ENCODE assay signal across 17 cellular contexts in the genomic region with DNA sequence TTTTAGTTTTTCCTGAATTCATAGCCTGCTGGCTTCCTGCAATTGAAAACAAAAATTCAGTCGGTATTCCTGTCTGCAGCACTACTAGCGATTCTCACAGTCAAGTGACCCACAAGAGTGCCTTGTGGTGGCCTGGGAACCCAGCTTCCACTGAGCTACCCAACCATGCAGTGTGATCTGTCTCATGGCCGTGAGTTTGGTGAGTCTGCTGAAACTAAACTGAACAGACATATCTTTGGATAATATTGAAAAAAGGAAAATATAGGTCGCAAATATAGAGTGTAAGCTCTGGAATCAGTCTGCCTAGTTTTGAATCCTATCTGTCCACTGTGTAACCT. TPM values are rescaled to one million over a fixed set of nuclear protein-coding genes. Genes with fewer than 3 reads are reported as not detected.
DNase-seq lines count a peak whose midpoint lies in the region; ATAC-seq and TF ChIP-seq lines count a peak whose summit lies in the region.
"Had no signal": no experiment of that assay in that cellular context is flagged by ENCODE, and none has a peak within 500 bp of the region (broad histone marks: within the 10 kb centered on the region; RNA-seq: fewer than 3 reads in every experiment).

No MANE protein-coding gene starts in this region.

- no peak overlapping the region for H4K8ac ChIP-seq in H9 (replicated peaks; ENCODE audit: insufficient read length, low read depth, low read length)

- POLR2A ChIA-PET in activated CD8-positive, alpha-beta T cell treated with anti-CD3 and anti-CD28 coated beads for 36 hours (lab: Charles Lee) = no interaction called here
- POLR2A ChIA-PET in activated CD8-positive, alpha-beta T cell treated with anti-CD3 and anti-CD28 coated beads, Interleukin-2, amount 10 ng/mL, durations not matched to agents 7 days and 5 days (lab: Charles Lee) = no interaction called here

- H2BK15ac ChIP-seq in H9 (ENCODE audit: low read depth, low read length) = no peak overlapping the region

- no peak overlapping the region for H2BK120ac ChIP-seq in H9 (ENCODE audit: low read depth, low read length, poor library complexity, severe bottlenecking)

- in situ Hi-C loops in gastrocnemius medialis (cut with MboI; ENCODE audit: low sequenced_read_pairs in 4 of 4) = no loop called here

- H3K27me3 ChIP-seq in H9 (ENCODE audit: insufficient read depth, low read length) (no peaks in the 10 kb centered on the region), gastrocnemius medialis (no peaks in the 10 kb centered on the region), smooth muscle cell (ENCODE audit: low read depth) (no peaks in the 10 kb centered on the region)
- H3K27me3 ChIP-seq: MG63, pancreas had no signal

- no peak for TF ChIP-seq CTCF in activated CD8-positive, alpha-beta T cell treated with anti-CD3 and anti-CD28 coated beads for 36 hours (IDR thresholded peaks at IDR 0.05)
- no peak for TF ChIP-seq CTCF in H9 (conservative IDR thresholded peaks at IDR 0.05)
- TF ChIP-seq CTCF in gastrocnemius medialis (IDR thresholded peaks at IDR 0.05 in 4 of 5, conservative IDR thresholded peaks at IDR 0.05 in 1 of 5) = no peak
- TF ChIP-seq CTCF in smooth muscle cell (IDR thresholded peaks at IDR 0.05; ENCODE audit: borderline replicate concordance, insufficient read depth, poor library complexity, severe bottlenecking) = no peak

- H4K20me1 ChIP-seq in H9 (ENCODE audit: control insufficient read depth, insufficient read depth, insufficient read length) (no peaks in the 10 kb centered on the region), smooth muscle cell (ENCODE audit: low read depth) (no peaks in the 10 kb centered on the region)

- intact Hi-C loops in activated CD8-positive, alpha-beta T cell treated with anti-CD3 and anti-CD28 coated beads for 36 hours (cut with micrococcal nuclease) = no loop called here
- intact Hi-C loops in dendritic cell treated with granulocyte-macrophage colony-stimulating factor and Interleukin-4, amounts not matched to agents 40 ng/mL and 50 ng/mL, for 4 days (cut with micrococcal nuclease) = no loop called here
- intact Hi-C loops in gastrocnemius medialis (cut with DNase I; ENCODE audit: low total_unique reads) = no loop called here

- H3K9me3 Mint-ChIP-seq in activated CD8-positive, alpha-beta T cell treated with anti-CD3 and anti-CD28 coated beads for 36 hours = no peaks in the 10 kb centered on the region
- H3K9me3 Mint-ChIP-seq in activated CD8-positive, alpha-beta T cell treated with anti-CD3 and anti-CD28 coated beads, Interleukin-2, amount 10 ng/mL, durations not matched to agents 7 days and 5 days (ENCODE audit: insufficient read depth) = no peaks in the 10 kb centered on the region
- no peaks in the 10 kb centered on the region for H3K9me3 Mint-ChIP-seq in H9
- no peaks in the 10 kb centered on the region for H3K9me3 Mint-ChIP-seq in dendritic cell treated with granulocyte-macrophage colony-stimulating factor and Interleukin-4, amounts not matched to agents 40 ng/mL and 50 ng/mL, for 4 days
- H3K9me3 Mint-ChIP-seq: activated naive CD8-positive, alpha-beta T cell treated with anti-CD3 and anti-CD28 coated beads, Interleukin-2, amount 10 ng/mL, durations not matched to agents 7 days and 5 days had no signal

- TF ChIP-seq POLR2A in gastrocnemius medialis (IDR thresholded peaks at IDR 0.05) = no peak

- H2BK5ac ChIP-seq in H9 (ENCODE audit: insufficient read length, low read length) = no peak overlapping the region

- no peak overlapping the region for H3K4me3 ChIP-seq in gastrocnemius medialis
- no peak overlapping the region for H3K4me3 ChIP-seq in smooth muscle cell
- H3K4me3 ChIP-seq: MG63, pancreas had no signal

- H3K4me1 ChIP-seq in H9 (ENCODE audit: insufficient read depth, low read length) = no peaks in the 10 kb centered on the region
- H3K4me1 ChIP-seq in gastrocnemius medialis = no peaks in the 10 kb centered on the region
- H3K4me1 ChIP-seq in smooth muscle cell (ENCODE audit: low read depth) = no peaks in the 10 kb centered on the region
- H3K4me1 ChIP-seq: pancreas had no signal

- H2BK20ac ChIP-seq in H9 (ENCODE audit: low read depth, low read length, poor library complexity, severe bottlenecking) = no peak overlapping the region

- H3K4ac ChIP-seq in H9 (ENCODE audit: low read depth, low read length) = no peak overlapping the region

- H3K4me1 Mint-ChIP-seq in activated CD8-positive, alpha-beta T cell treated with anti-CD3 and anti-CD28 coated beads for 36 hours (ENCODE audit: low read depth) = peaks cover 2% of the 10 kb centered on the region
- peaks cover 7% of the 10 kb centered on the region for H3K4me1 Mint-ChIP-seq in activated CD8-positive, alpha-beta T cell treated with anti-CD3 and anti-CD28 coated beads, Interleukin-2, amount 10 ng/mL, durations not matched to agents 7 days and 5 days (ENCODE audit: low read depth)
- peaks cover 2% of the 10 kb centered on the region in 2 experiments; a peak in 1 of 4 replicates for H3K4me1 Mint-ChIP-seq in H9
- H3K4me1 Mint-ChIP-seq in dendritic cell treated with granulocyte-macrophage colony-stimulating factor and Interleukin-4, amounts not matched to agents 40 ng/mL and 50 ng/mL, for 4 days (ENCODE audit: low read depth) = peaks cover 7% of the 10 kb centered on the region

- H3K27me3 Mint-ChIP-seq in activated CD8-positive, alpha-beta T cell treated with anti-CD3 and anti-CD28 coated beads for 36 hours = no peaks in the 10 kb centered on the region
- no peaks in the 10 kb centered on the region for H3K27me3 Mint-ChIP-seq in activated CD8-positive, alpha-beta T cell treated with anti-CD3 and anti-CD28 coated beads, Interleukin-2, amount 10 ng/mL, durations not matched to agents 7 days and 5 days (ENCODE audit: low read depth)
- no peaks in the 10 kb centered on the region for H3K27me3 Mint-ChIP-seq in H9 (ENCODE audit: low read depth)
- H3K27me3 Mint-ChIP-seq in dendritic cell treated with granulocyte-macrophage colony-stimulating factor and Interleukin-4, amounts not matched to agents 40 ng/mL and 50 ng/mL, for 4 days = no peaks in the 10 kb centered on the region
- H3K27me3 Mint-ChIP-seq: activated naive CD8-positive, alpha-beta T cell treated with anti-CD3 and anti-CD28 coated beads, Interleukin-2, amount 10 ng/mL, durations not matched to agents 7 days and 5 days had no signal

- peak overlapping the region; percentile 52 for H3K4me3 Mint-ChIP-seq in activated CD8-positive, alpha-beta T cell treated with anti-CD3 and anti-CD28 coated beads for 36 hours
- no peak overlapping the region for H3K4me3 Mint-ChIP-seq in activated CD8-positive, alpha-beta T cell treated with anti-CD3 and anti-CD28 coated beads, Interleukin-2, amount 10 ng/mL, durations not matched to agents 7 days and 5 days
- H3K4me3 Mint-ChIP-seq in H9 = no peak overlapping the region; a peak in 1 of 5 replicates
- H3K4me3 Mint-ChIP-seq in dendritic cell treated with granulocyte-macrophage colony-stimulating factor and Interleukin-4, amounts not matched to agents 40 ng/mL and 50 ng/mL, for 4 days = no peak overlapping the region

- DNase-seq in activated CD8-positive, alpha-beta T cell treated with anti-CD3 and anti-CD28 coated beads for 36 hours = no peak
- no peak for DNase-seq in activated CD8-positive, alpha-beta T cell treated with anti-CD3 and anti-CD28 coated beads, Interleukin-2, amount 10 ng/mL, durations not matched to agents 7 days and 5 days
- DNase-seq in H9 (no peak), gastrocnemius medialis (no peak), smooth muscle cell (lab: John Stamatoyannopoulos, UW; ENCODE audit: unreplicated experiment) (no peak), NCI-H526 treated with DMSO at 0.1 percent for 48 hours (lab: John Stamatoyannopoulos, UW) (no peak), SIG-M5 treated with dmso at 0.1 percent for 504 hours (lab: John Stamatoyannopoulos, UW; ENCODE audit: unreplicated experiment) (no peak)
- DNase-seq: C1 segment of cervical spinal cord; foreskin melanocyte; MG63; NCI-H1694; NCI-H226; NK-92 treated with Interleukin-12 subunit alpha and Interleukin-12 subunit beta, amount 100 ng/mL, for 24 hours had no signal

- H3K18ac ChIP-seq in H9 (ENCODE audit: insufficient read length, low read depth, low read length) = no peak overlapping the region

- H3K36me3 ChIP-seq in gastrocnemius medialis = peaks cover 0 to 31% of the 10 kb centered on the region in 2 donors
- H3K36me3 ChIP-seq in smooth muscle cell (ENCODE audit: low read depth) = no peaks in the 10 kb centered on the region
- H3K36me3 ChIP-seq: MG63 had no signal

- peaks cover 30% of the 10 kb centered on the region for H3K36me3 Mint-ChIP-seq in activated CD8-positive, alpha-beta T cell treated with anti-CD3 and anti-CD28 coated beads for 36 hours (ENCODE audit: low read depth)
- H3K36me3 Mint-ChIP-seq in activated CD8-positive, alpha-beta T cell treated with anti-CD3 and anti-CD28 coated beads, Interleukin-2, amount 10 ng/mL, durations not matched to agents 7 days and 5 days (ENCODE audit: low read depth) = peaks cover 39% of the 10 kb centered on the region
- peaks cover 24 to 67% (median 57%) of the 10 kb centered on the region in 3 experiments for H3K36me3 Mint-ChIP-seq in H9 (ENCODE audit: insufficient read depth in 1 of 3, low read depth in 3 of 3)
- peaks cover 74% of the 10 kb centered on the region for H3K36me3 Mint-ChIP-seq in dendritic cell treated with granulocyte-macrophage colony-stimulating factor and Interleukin-4, amounts not matched to agents 40 ng/mL and 50 ng/mL, for 4 days (ENCODE audit: low read depth)

- peak overlapping the region; percentile 52 for H3K27ac Mint-ChIP-seq in activated CD8-positive, alpha-beta T cell treated with anti-CD3 and anti-CD28 coated beads for 36 hours
- H3K27ac Mint-ChIP-seq in activated CD8-positive, alpha-beta T cell treated with anti-CD3 and anti-CD28 coated beads, Interleukin-2, amount 10 ng/mL, durations not matched to agents 7 days and 5 days = no peak overlapping the region
- peak overlapping the region; percentile 76 to 93 (median 90); a peak in 5 of 7 replicates for H3K27ac Mint-ChIP-seq in H9
- H3K27ac Mint-ChIP-seq in dendritic cell treated with granulocyte-macrophage colony-stimulating factor and Interleukin-4, amounts not matched to agents 40 ng/mL and 50 ng/mL, for 4 days = peak overlapping the region; percentile 45
- H3K27ac Mint-ChIP-seq: activated naive CD8-positive, alpha-beta T cell treated with anti-CD3 and anti-CD28 coated beads, Interleukin-2, amount 10 ng/mL, durations not matched to agents 7 days and 5 days had no signal

- WGBS in H9 (ENCODE audit: extremely low coverage, insufficient read length, low lambda C conversion rate) = no CpG with 5 or more reads among the region's 4 CpGs
- 96% methylated on average over 4 of the region's 4 CpGs for WGBS in smooth muscle cell (ENCODE audit: low lambda C conversion rate)

- H2AFZ ChIP-seq in H9 (ENCODE audit: low read length) = no peak overlapping the region
- no peak overlapping the region for H2AFZ ChIP-seq in smooth muscle cell (ENCODE audit: low read depth)

- CTCF ChIA-PET in activated CD8-positive, alpha-beta T cell treated with anti-CD3 and anti-CD28 coated beads for 36 hours (lab: Charles Lee) = interaction anchor here (1.5 to 3.7 kb wide), 3 partner anchors 65 to 74 kb away, joined by 6 to 11 read pairs (median 10); partner anchors contain the start of gene ZNF398
- CTCF ChIA-PET in activated CD8-positive, alpha-beta T cell treated with anti-CD3 and anti-CD28 coated beads, Interleukin-2, amount 10 ng/mL, durations not matched to agents 7 days and 5 days (lab: Charles Lee) = interaction anchor here (0.9 to 1.3 kb wide), 3 partner anchors 8 to 62 kb away, joined by 3 to 4 read pairs (median 4); no protein-coding TSS in a partner anchor

- H2AK5ac ChIP-seq in H9 (ENCODE audit: insufficient read length, low read length) = no peak overlapping the region

- H3K4me2 ChIP-seq in H9 (ENCODE audit: insufficient read depth, insufficient read length, low read length) = no peak overlapping the region
- H3K4me2 ChIP-seq in smooth muscle cell = no peak overlapping the region

- no peaks in the 10 kb centered on the region for H3K23me2 ChIP-seq in H9 (ENCODE audit: insufficient read length, low read depth, low read length, poor library complexity, severe bottlenecking)

- no peak overlapping the region for H3T11ph ChIP-seq in H9 (ENCODE audit: low read length)

- no peaks in the 10 kb centered on the region for H3K79me2 ChIP-seq in H9 (ENCODE audit: insufficient read depth, low read length)
- H3K79me2 ChIP-seq in smooth muscle cell (ENCODE audit: low read depth) = no peaks in the 10 kb centered on the region

- H3F3A ChIP-seq in smooth muscle cell (ENCODE audit: low read depth) = no peaks in the 10 kb centered on the region

- H4K91ac ChIP-seq in H9 (ENCODE audit: insufficient read length, low read depth, low read length) = no peak overlapping the region

- H3K23ac ChIP-seq in H9 (ENCODE audit: insufficient read length, low read depth, low read length) = no peak overlapping the region

- no peak for ATAC-seq in activated CD8-positive, alpha-beta T cell treated with anti-CD3 and anti-CD28 coated beads for 36 hours
- no peak for ATAC-seq in activated CD8-positive, alpha-beta T cell treated with anti-CD3 and anti-CD28 coated beads, Interleukin-2, amount 10 ng/mL, durations not matched to agents 7 days and 5 days
- ATAC-seq in gastrocnemius medialis = no peak
- ATAC-seq: SK-N-SH treated with all-trans-retinoic acid at 6 μM for 48 hours had no signal

- H3K79me1 ChIP-seq in H9 (ENCODE audit: insufficient read depth, low read depth, low read length, poor library complexity, severe bottlenecking) = no peaks in the 10 kb centered on the region

- no peak overlapping the region for H3K14ac ChIP-seq in H9 (ENCODE audit: insufficient read depth, low read length)

- H3K27ac ChIP-seq in H9 (ENCODE audit: insufficient read length, low read depth, low read length) = no peak overlapping the region
- peak overlapping the region; percentile 20 to 71 (median 40) for H3K27ac ChIP-seq in gastrocnemius medialis
- no peak overlapping the region for H3K27ac ChIP-seq in smooth muscle cell (ENCODE audit: low read depth)
- H3K27ac ChIP-seq: pancreas had no signal

- H3K9me3 ChIP-seq in H9 (ENCODE audit: control insufficient read depth, low read depth, low read length) (no peaks in the 10 kb centered on the region), gastrocnemius medialis (no peaks in the 10 kb centered on the region), smooth muscle cell (replicated peaks; ENCODE audit: low read depth) (no peaks in the 10 kb centered on the region)
- H3K9me3 ChIP-seq: MG63, pancreas had no signal

- no peak overlapping the region for H4K5ac ChIP-seq in H9 (ENCODE audit: insufficient read length, low read depth, low read length)

- no peak overlapping the region for H3K9ac ChIP-seq in H9 (ENCODE audit: extremely low read depth, insufficient read length, low read length)
- no peak overlapping the region for H3K9ac ChIP-seq in smooth muscle cell (ENCODE audit: low read depth)

- no peak overlapping the region for H2BK12ac ChIP-seq in H9 (ENCODE audit: insufficient read length, low read depth, low read length)

- H3K56ac ChIP-seq in H9 (ENCODE audit: insufficient read length, low read depth, low read length) = no peak overlapping the region

RNA-seq across cellular contexts. Expression of gene ZNF786, which starts 18.1 kb away (rescaled TPM):
- total RNA-seq in activated CD8-positive, alpha-beta T cell treated with anti-CD3 and anti-CD28 coated beads for 36 hours = 1 to 10 TPM; 4.0 to 4.3 TPM
- total RNA-seq in activated CD8-positive, alpha-beta T cell treated with anti-CD3 and anti-CD28 coated beads, Interleukin-2, amount 10 ng/mL, durations not matched to agents 7 days and 5 days = 1 to 10 TPM; 7.4 to 7.6 TPM
- total RNA-seq in H9 (2021) = 24.1 and 25.1 TPM in 2 replicates
- total RNA-seq in gastrocnemius medialis = 1 to 10 TPM; 1.9 to 6.1 (median 2.7) TPM
- 2.2 and 2.5 TPM in 2 replicates for total RNA-seq in smooth muscle cell
- polyA plus RNA-seq in smooth muscle cell = 2.3 and 3.1 TPM in 2 replicates

RNA-seq across cellular contexts. Expression of gene PDIA4, which starts 44.1 kb away (rescaled TPM):
- 10 to 100 TPM; 72.6 to 75.7 TPM for total RNA-seq in activated CD8-positive, alpha-beta T cell treated with anti-CD3 and anti-CD28 coated beads for 36 hours
- total RNA-seq in activated CD8-positive, alpha-beta T cell treated with anti-CD3 and anti-CD28 coated beads, Interleukin-2, amount 10 ng/mL, durations not matched to agents 7 days and 5 days = 10 to 100 TPM; 90.6 to 92.2 TPM
- total RNA-seq in H9 (2021) (217 and 230 TPM in 2 replicates), gastrocnemius medialis (10 to 100 TPM; 10.8 to 19.6 (median 14.2) TPM), smooth muscle cell (178 and 229 TPM in 2 replicates)
- 211 and 316 TPM in 2 replicates for polyA plus RNA-seq in smooth muscle cell

RNA-seq across cellular contexts. Expression of gene ZNF425, which starts 53.7 kb away (rescaled TPM):
- total RNA-seq in activated CD8-positive, alpha-beta T cell treated with anti-CD3 and anti-CD28 coated beads for 36 hours = under 1 TPM; 0.22 to 0.29 TPM
- total RNA-seq in activated CD8-positive, alpha-beta T cell treated with anti-CD3 and anti-CD28 coated beads, Interleukin-2, amount 10 ng/mL, durations not matched to agents 7 days and 5 days = under 1 TPM; 0.47 to 0.55 TPM
- total RNA-seq in H9 (2021) = 5.3 and 5.4 TPM in 2 replicates
- total RNA-seq in gastrocnemius medialis = 1 to 10 TPM; 1.2 to 3.2 (median 1.5) TPM
- total RNA-seq in smooth muscle cell = 2.4 and 4.5 TPM in 2 replicates
- polyA plus RNA-seq in smooth muscle cell = 3.2 and 4.3 TPM in 2 replicates

Comparison
In these comparisons a context has a peak if more than half of its experiments do, and no peak if none do; other contexts are left out.
1. H3K27ac ChIP-seq: peak in gastrocnemius medialis (4 of 4); none in H9 (single experiment) and smooth muscle cell (single experiment).